8 cellular contexts compared by ENCODE assay signal in genomic region chr5:181188700-181189362, GRCh38. TPM values are rescaled to one million over a fixed set of nuclear protein-coding genes. Genes with fewer than 3 reads are reported as not detected.
DNase-seq lines count a peak whose midpoint lies in the region; ATAC-seq and TF ChIP-seq lines count a peak whose summit lies in the region.

No MANE protein-coding gene starts in this region.

- peak overlapping the region; percentile 60 to 89 (median 75); a peak in 21 of 22 replicates for H3K27ac ChIP-seq in BLaER1 treated with 17β-estradiol and CSF1 and Interleukin-3, amounts not matched to agents 10 nM and 100 nM
- peak overlapping the region; percentile 93 for H3K27ac ChIP-seq in vagina

- no peaks in the 10 kb centered on the region for H3K9me3 ChIP-seq in BLaER1 treated with 17β-estradiol and CSF1 and Interleukin-3, amounts not matched to agents 10 nM and 100 nM (replicated peaks in 1 of 11)
- H3K9me3 ChIP-seq in vagina: no peaks in the 10 kb centered on the region

- H3K4me3 ChIP-seq in BLaER1 treated with 17β-estradiol and CSF1 and Interleukin-3, amounts not matched to agents 10 nM and 100 nM: peak overlapping the region; percentile 69 to 91 (median 78)
- H3K4me3 ChIP-seq in vagina: peak overlapping the region; percentile 83 to 86

- peak overlapping the region; percentile 83 to 92 (median 86) for H3K9ac ChIP-seq in BLaER1 treated with 17β-estradiol and CSF1 and Interleukin-3, amounts not matched to agents 10 nM and 100 nM

- peaks cover 18 to 44% (median 33%) of the 10 kb centered on the region in 10 experiments for H3K4me1 ChIP-seq in BLaER1 treated with 17β-estradiol and CSF1 and Interleukin-3, amounts not matched to agents 10 nM and 100 nM
- peaks cover 35% of the 10 kb centered on the region for H3K4me1 ChIP-seq in vagina

- no peak for TF ChIP-seq CTCF in glutamatergic neuron (IDR thresholded peaks at IDR 0.05; ENCODE audit: partially characterized antibody, unreplicated experiment)
- no peak for TF ChIP-seq CTCF in vagina (IDR thresholded peaks at IDR 0.05)

- no peaks in the 10 kb centered on the region for H3K36me3 ChIP-seq in BLaER1 treated with 17β-estradiol and CSF1 and Interleukin-3, amounts not matched to agents 10 nM and 100 nM
- no peaks in the 10 kb centered on the region for H3K36me3 ChIP-seq in vagina

- H3K4me3 Mint-ChIP-seq in glutamatergic neuron (ENCODE audit: unreplicated experiment): peak overlapping the region; percentile 96

- H3K9me3 Mint-ChIP-seq in glutamatergic neuron (ENCODE audit: unreplicated experiment): peaks cover 43% of the 10 kb centered on the region

- DNase-seq in M059J (ENCODE audit: low read depth) (peak; percentile 76), glutamatergic neuron (peak; percentile 68), posterior cingulate gyrus (peak in 8 of 10 donors; percentile 54 to 95 (median 71)), vagina (ENCODE audit: extremely low spot score in 2 of 2) (peak in 1 of 2 donors; percentile 96)
- DNase-seq in activated T-helper 9 cell treated with anti-CD3 and anti-CD28 coated beads, Interleukin-2, amount 50 U/mL, for 16 hours (ENCODE audit: low read depth): peak; percentile 49
- DNase-seq in stimulated activated naive CD4-positive, alpha-beta T cell treated with Interleukin-2 at 50 U/mL for 16 hours (lab: John Stamatoyannopoulos, UW): no peak

- peaks cover 8% of the 10 kb centered on the region for H3K4me1 Mint-ChIP-seq in glutamatergic neuron (ENCODE audit: low read depth, unreplicated experiment)

- intact Hi-C loops in posterior cingulate gyrus (cut with DNase I): loop anchor here (1.0 to 10.0 kb wide), 4 partner anchors 34 to 404 kb away; partner anchors contain the start of genes TRIM41, TRIM52 and ZFP62
- intact Hi-C loops in vagina (cut with DNase I): loop anchor here (10.0 kb wide), 1 partner anchor 324 kb away; the partner anchor contains the start of gene ZFP62

- peak overlapping the region; percentile 95 to 100 (median 100) for H3K4me2 ChIP-seq in BLaER1 treated with 17β-estradiol and CSF1 and Interleukin-3, amounts not matched to agents 10 nM and 100 nM

- H3K36me3 Mint-ChIP-seq in glutamatergic neuron (ENCODE audit: unreplicated experiment): peaks cover 8% of the 10 kb centered on the region

- H4K20me1 ChIP-seq in BLaER1 treated with 17β-estradiol and CSF1 and Interleukin-3, amounts not matched to agents 10 nM and 100 nM: no peaks in the 10 kb centered on the region

- no peaks in the 10 kb centered on the region for H3K27me3 ChIP-seq in BLaER1 treated with 17β-estradiol and CSF1 and Interleukin-3, amounts not matched to agents 10 nM and 100 nM
- H3K27me3 ChIP-seq in vagina: no peaks in the 10 kb centered on the region

- no peak for ATAC-seq in HG02642 (IDR thresholded peaks at IDR 0.05; ENCODE audit: poor library complexity, unreplicated experiment)

- peaks cover 44% of the 10 kb centered on the region for H3K27me3 Mint-ChIP-seq in glutamatergic neuron (ENCODE audit: unreplicated experiment)

- H3K27ac Mint-ChIP-seq in glutamatergic neuron (ENCODE audit: unreplicated experiment): peak overlapping the region; percentile 88

- no peak for TF ChIP-seq POLR2A in vagina (IDR thresholded peaks at IDR 0.05)

RNA-seq across cellular contexts. Expression of gene TRIM7, which starts 16.2 kb away (rescaled TPM):
- 1.6 and 3.2 TPM in 2 replicates for total RNA-seq in M059J (2014; rRNA removed; shearing (Covaris generic))
- total RNA-seq in glutamatergic neuron (ENCODE audit: unreplicated experiment) (0.93 TPM), vagina (21.6 TPM)

RNA-seq across cellular contexts. Expression of gene TRIM41, which starts 34.2 kb away (rescaled TPM):
- total RNA-seq in M059J (2014; rRNA removed; shearing (Covaris generic)): 6.5 and 9.0 TPM in 2 replicates
- total RNA-seq in glutamatergic neuron (ENCODE audit: unreplicated experiment) (28.8 TPM), vagina (7.9 TPM)

RNA-seq across cellular contexts. Expression of gene OR2V2, which starts 41.4 kb away (rescaled TPM):
- total RNA-seq in M059J (2014; rRNA removed; shearing (Covaris generic)): not detected in 2 replicates
- not detected for total RNA-seq in glutamatergic neuron (ENCODE audit: unreplicated experiment)
- not detected for total RNA-seq in vagina

RNA-seq across cellular contexts. Expression of gene RACK1, which starts 54.9 kb away (rescaled TPM):
- 1,818 and 1,864 TPM in 2 replicates for total RNA-seq in M059J (2014; rRNA removed; shearing (Covaris generic))
- 1,397 TPM for total RNA-seq in glutamatergic neuron (ENCODE audit: unreplicated experiment)
- 3,043 TPM for total RNA-seq in vagina

RNA-seq across cellular contexts. Expression of gene OR2V1, which starts 57.9 kb away (rescaled TPM):
- not detected in 2 replicates for total RNA-seq in M059J (2014; rRNA removed; shearing (Covaris generic))
- total RNA-seq in glutamatergic neuron (ENCODE audit: unreplicated experiment): not detected
- total RNA-seq in vagina: not detected
